Comparison of ENCODE assay signal across 8 cellular contexts in the genomic region with DNA sequence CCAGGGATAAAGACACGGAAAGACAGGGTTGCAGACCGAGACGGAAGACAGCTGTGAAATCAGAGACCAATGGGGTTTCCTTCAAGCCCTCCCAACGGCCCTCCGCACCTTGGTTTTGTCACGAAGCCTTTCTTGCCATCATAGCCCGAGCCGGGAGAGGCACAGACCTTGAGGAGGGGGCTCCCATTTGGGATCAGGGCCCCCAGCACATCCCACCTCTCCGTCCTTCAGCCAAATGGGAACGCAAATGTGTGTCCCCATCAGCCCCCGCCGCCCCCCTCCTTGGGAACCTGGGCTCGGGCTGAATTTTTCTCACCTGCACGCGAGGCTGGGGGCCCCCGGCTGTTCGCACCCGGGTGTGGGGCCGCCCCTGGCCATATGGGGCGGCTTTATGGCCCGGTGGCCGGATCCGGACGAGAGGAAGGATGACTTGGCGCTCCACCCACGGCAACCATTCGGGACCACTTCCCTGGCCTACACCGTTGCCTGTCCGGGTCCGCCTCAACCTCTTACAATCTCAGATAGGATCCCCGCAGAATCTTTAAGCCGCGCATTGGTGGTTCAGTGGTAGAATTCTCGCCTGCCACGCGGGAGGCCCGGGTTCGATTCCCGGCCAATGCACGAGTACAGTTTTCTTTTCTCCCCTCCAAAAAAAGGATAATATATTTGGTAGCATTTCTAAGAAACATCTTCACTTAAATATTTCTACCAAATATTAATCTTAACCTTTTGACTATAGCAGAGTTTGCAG. TPM values are rescaled to one million over a fixed set of nuclear protein-coding genes. Genes with fewer than 3 reads are reported as not detected.
A peak's percentile ranks its signal among the peaks of the same experiment; 100 is the strongest.
DNase-seq lines count a peak whose midpoint lies in the region; ATAC-seq and TF ChIP-seq lines count a peak whose summit lies in the region.

No MANE protein-coding gene starts in this region.

- TF ChIP-seq POLR2A in testis (IDR thresholded peaks at IDR 0.05) = no peak

- no peak for TF ChIP-seq CTCF in omental fat pad (IDR thresholded peaks at IDR 0.05)
- TF ChIP-seq CTCF in testis (IDR thresholded peaks at IDR 0.05) = no peak

- peak; percentile 70 for DNase-seq in D341Med (ENCODE audit: low spot score)
- DNase-seq in SK-N-DZ (ENCODE audit: low spot score) = peak; percentile 87
- DNase-seq in activated naive CD4-positive, alpha-beta T cell treated with Interleukin-2 at 50 U/mL for 16 hours = peak; percentile 89
- DNase-seq in glomerular visceral epithelial cell (ENCODE audit: extremely low spot score) = peak; percentile 83
- peak; percentile 97 for DNase-seq in omental fat pad (ENCODE audit: low spot score)
- DNase-seq in testis = peak; percentile 91
- DNase-seq in mesenteric fat pad (ENCODE audit: low spot score) = no peak

- no peaks in the 10 kb centered on the region for H3K9me3 ChIP-seq in HUES64 (ENCODE audit: insufficient read depth, low read depth, low read length)
- H3K9me3 ChIP-seq in testis = no peaks in the 10 kb centered on the region

- peaks cover 83% of the 10 kb centered on the region for H3K27me3 ChIP-seq in HUES64 (ENCODE audit: insufficient read depth, low read length)
- no peaks in the 10 kb centered on the region for H3K27me3 ChIP-seq in testis

- under 1% methylated on average over 40 of the region's 40 CpGs for WGBS in HUES64
- WGBS in testis, 2 donors = 0 to 2% methylated on average over 23 to 40 of the region's 40 CpGs

- no peak overlapping the region for H3K9ac ChIP-seq in HUES64 (ENCODE audit: low read depth, low read length)

- H3K4me1 ChIP-seq in HUES64 (ENCODE audit: insufficient read depth, low read length) (peaks cover 13% of the 10 kb centered on the region), testis (peaks cover 38% of the 10 kb centered on the region)

- H3K4me3 ChIP-seq in HUES64 (ENCODE audit: low read length) (peak overlapping the region; percentile 76), testis (peak overlapping the region; percentile 69)

- peak; percentile 34 for ATAC-seq in omental fat pad (ENCODE audit: low FRiP score)

- intact Hi-C loops in testis (cut with DNase I; ENCODE audit: low total_unique reads) = loop anchor here (10.0 kb wide), 1 partner anchor 59 kb away; no protein-coding TSS in a partner anchor

- H3K27ac ChIP-seq in HUES64 (ENCODE audit: low read depth, low read length) = no peak overlapping the region
- H3K27ac ChIP-seq in testis = peak overlapping the region; percentile 56 to 80

- H3K36me3 ChIP-seq in HUES64 (ENCODE audit: insufficient read depth, low read length) (no peaks in the 10 kb centered on the region), testis (ENCODE audit: low read depth, missing control alignments) (no peaks in the 10 kb centered on the region)

RNA-seq across cellular contexts. Expression of gene HES7, which starts 1.5 kb away (rescaled TPM):
- 0.85 TPM for polyA plus RNA-seq in HUES64 (2013, experiment 1 of 2)
- 0.89 TPM for polyA plus RNA-seq in HUES64 (2013, experiment 2 of 2)
- 2.8 and 5.1 TPM in 2 replicates for polyA plus RNA-seq in SK-N-DZ (2014; cell fraction: cytosol; rRNA removed)
- polyA plus RNA-seq in SK-N-DZ (2014; cell fraction: nucleus; rRNA removed) = 3.8 and 5.2 TPM in 2 replicates
- total RNA-seq in omental fat pad (under 1 TPM in 1 of 4 donors, not detected in 3; 0.46 TPM), testis (under 1 TPM in 1 of 2 donors, not detected in 1; 0.31 TPM), mesenteric fat pad (not detected)
- 0.25 TPM for polyA plus RNA-seq in testis (ENCODE audit: insufficient read depth, low read depth, low replicate concordance)

RNA-seq across cellular contexts. Expression of gene ALOXE3, which starts 7.1 kb away (rescaled TPM):
- polyA plus RNA-seq in HUES64 (2013, experiment 1 of 2) = not detected
- polyA plus RNA-seq in HUES64 (2013, experiment 2 of 2) = not detected
- polyA plus RNA-seq in SK-N-DZ (2014; cell fraction: cytosol; rRNA removed) = not detected in 2 replicates
- polyA plus RNA-seq in SK-N-DZ (2014; cell fraction: nucleus; rRNA removed) = not detected in 2 replicates
- total RNA-seq in omental fat pad (under 1 TPM in 2 of 4 donors, not detected in 2; 0.09 to 0.24 TPM), testis (1 to 10 TPM; 2.2 to 4.3 TPM), mesenteric fat pad (not detected)
- polyA plus RNA-seq in testis (ENCODE audit: insufficient read depth, low read depth, low replicate concordance) = 2.7 TPM

RNA-seq across cellular contexts. Expression of gene PER1, which starts 26.8 kb away (rescaled TPM):
- 14.0 TPM for polyA plus RNA-seq in HUES64 (2013, experiment 1 of 2)
- 18.1 TPM for polyA plus RNA-seq in HUES64 (2013, experiment 2 of 2)
- polyA plus RNA-seq in SK-N-DZ (2014; cell fraction: cytosol; rRNA removed) = 8.1 and 24.4 TPM in 2 replicates
- 10.2 and 34.8 TPM in 2 replicates for polyA plus RNA-seq in SK-N-DZ (2014; cell fraction: nucleus; rRNA removed)
- 100 to 1,000 TPM in 2 of 4 donors, 10 to 100 TPM in 2; 78.8 to 169 (median 122) TPM for total RNA-seq in omental fat pad
- 100 to 1,000 TPM in 1 of 2 donors, 10 to 100 TPM in 1; 96.0 to 119 TPM for total RNA-seq in testis
- 55.1 TPM for polyA plus RNA-seq in testis (ENCODE audit: insufficient read depth, low read depth, low replicate concordance)
- total RNA-seq in mesenteric fat pad = 316 TPM

RNA-seq across cellular contexts. Expression of gene VAMP2, which starts 37.4 kb away (rescaled TPM):
- polyA plus RNA-seq in HUES64 (2013, experiment 1 of 2) = 14.3 TPM
- 18.9 TPM for polyA plus RNA-seq in HUES64 (2013, experiment 2 of 2)
- polyA plus RNA-seq in SK-N-DZ (2014; cell fraction: cytosol; rRNA removed) = 20.2 and 21.1 TPM in 2 replicates
- polyA plus RNA-seq in SK-N-DZ (2014; cell fraction: nucleus; rRNA removed) = 33.0 and 65.8 TPM in 2 replicates
- total RNA-seq in omental fat pad = 10 to 100 TPM; 16.8 to 42.1 (median 21.2) TPM
- 10 to 100 TPM; 66.3 to 76.5 TPM for total RNA-seq in testis
- polyA plus RNA-seq in testis (ENCODE audit: insufficient read depth, low read depth, low replicate concordance) = 116 TPM
- total RNA-seq in mesenteric fat pad = 52.4 TPM

RNA-seq across cellular contexts. Expression of gene ALOX12B, which starts 37.9 kb away (rescaled TPM):
- polyA plus RNA-seq in HUES64 (2013, experiment 1 of 2) = not detected
- polyA plus RNA-seq in HUES64 (2013, experiment 2 of 2) = not detected
- polyA plus RNA-seq in SK-N-DZ (2014; cell fraction: cytosol; rRNA removed) = not detected in 2 replicates
- polyA plus RNA-seq in SK-N-DZ (2014; cell fraction: nucleus; rRNA removed) = not detected in 2 replicates
- total RNA-seq in omental fat pad (not detected), testis (under 1 TPM; 0.87 to 0.99 TPM), mesenteric fat pad (not detected)
- polyA plus RNA-seq in testis (ENCODE audit: insufficient read depth, low read depth, low replicate concordance) = 1.1 TPM
